Comparison of ENCODE assay signal across 17 cellular contexts in genomic region chr9:97855899-97856298, GRCh38. TPM values are rescaled to one million over a fixed set of nuclear protein-coding genes. Genes with fewer than 3 reads are reported as not detected.
A peak's percentile ranks its signal among the peaks of the same experiment; 100 is the strongest.
DNase-seq lines count a peak whose midpoint lies in the region; ATAC-seq, FAIRE-seq and TF ChIP-seq lines count a peak whose summit lies in the region.
"Had no signal": no experiment of that assay in that cellular context is flagged by ENCODE, and none has a peak within 500 bp of the region (broad histone marks: within the 10 kb centered on the region; RNA-seq: fewer than 3 reads in every experiment).

No MANE protein-coding gene starts in this region.

- no peak for DNase-seq in Calu3
- no peak for DNase-seq in kidney epithelial cell (ENCODE audit: low read depth)
- no peak for DNase-seq in stimulated activated naive B cell treated with anti-CD40 and anti-IgM and Interleukin-4, amounts not matched to agents 10 μg/mL and 1 μg/mL and 100 μg/mL, for 72 hours
- DNase-seq in H54 (ENCODE audit: insufficient read length, low spot score), result no peak
- no peak for DNase-seq in NCI-H2196 (lab: John Stamatoyannopoulos, UW; ENCODE audit: unreplicated experiment)
- DNase-seq in activated gamma-delta T cell treated with Interleukin-2 at 50 U/mL for 16 hours, result no peak
- DNase-seq: Caco-2; CD8-positive, alpha-beta memory T cell; DMS53; GF-D8; GM23248; HCEC 1CT; KBM-7 had no signal

- intact Hi-C loops in Calu3 (cut with micrococcal nuclease; ENCODE audit: unreplicated experiment), result no loop called here

- H3K27me3 ChIP-seq in kidney epithelial cell (ENCODE audit: control insufficient read depth, insufficient read depth, low read length), result peaks cover 82% of the 10 kb centered on the region

- H3K27ac Mint-ChIP-seq in Calu3 (ENCODE audit: unreplicated experiment) (no peak overlapping the region), IgD-negative memory B cell (peak overlapping the region in 2 of 3 donors; percentile 76 to 80)
- H3K27ac Mint-ChIP-seq in stimulated activated naive B cell treated with anti-CD40 and anti-IgM and Interleukin-4, amounts not matched to agents 10 μg/mL and 1 μg/mL and 100 μg/mL, for 72 hours, result peak overlapping the region; percentile 20
- H3K27ac Mint-ChIP-seq: CD14-positive monocyte had no signal

- H3K4me3 ChIP-seq in kidney epithelial cell (ENCODE audit: low read depth, low read length), result peak overlapping the region; percentile 42
- H3K4me3 ChIP-seq: GM23248 had no signal

- H3K36me3 Mint-ChIP-seq in Calu3 (ENCODE audit: insufficient read depth, unreplicated experiment) (peaks cover 25% of the 10 kb centered on the region), IgD-negative memory B cell (no peaks in the 10 kb centered on the region)
- peaks cover 3 to 5% of the 10 kb centered on the region in 2 donors for H3K36me3 Mint-ChIP-seq in stimulated activated naive B cell treated with anti-CD40 and anti-IgM and Interleukin-4, amounts not matched to agents 10 μg/mL and 1 μg/mL and 100 μg/mL, for 72 hours

- CTCF ChIA-PET in Calu3 (lab: Charles Lee), result no interaction called here

- ATAC-seq in stimulated activated naive B cell treated with anti-CD40 and anti-IgM and Interleukin-4, amounts not matched to agents 10 μg/mL and 1 μg/mL and 100 μg/mL, for 72 hours (replicated peaks), result no peak
- ATAC-seq in GM18517 (IDR thresholded peaks at IDR 0.05; ENCODE audit: unreplicated experiment), result no peak

- H3K36me3 ChIP-seq in kidney epithelial cell (ENCODE audit: control insufficient read depth, insufficient read depth, low read length), result no peaks in the 10 kb centered on the region

- H3K9me3 Mint-ChIP-seq in Calu3 (ENCODE audit: low read depth, unreplicated experiment), result no peaks in the 10 kb centered on the region
- H3K9me3 Mint-ChIP-seq in IgD-negative memory B cell, result peaks cover 0 to 2% (median 0%) of the 10 kb centered on the region in 3 donors
- no peaks in the 10 kb centered on the region for H3K9me3 Mint-ChIP-seq in stimulated activated naive B cell treated with anti-CD40 and anti-IgM and Interleukin-4, amounts not matched to agents 10 μg/mL and 1 μg/mL and 100 μg/mL, for 72 hours

- no peak for TF ChIP-seq CTCF in Calu3 (IDR thresholded peaks at IDR 0.05; ENCODE audit: unreplicated experiment)
- no peak for TF ChIP-seq CTCF in kidney epithelial cell (IDR thresholded peaks at IDR 0.05; ENCODE audit: insufficient read depth, low read length, poor library complexity, severe bottlenecking)

- H3K4me3 Mint-ChIP-seq in Calu3 (ENCODE audit: low read depth, unreplicated experiment) (no peak overlapping the region), IgD-negative memory B cell (peak overlapping the region in 2 of 4 donors; percentile 58 to 63)
- no peak overlapping the region for H3K4me3 Mint-ChIP-seq in stimulated activated naive B cell treated with anti-CD40 and anti-IgM and Interleukin-4, amounts not matched to agents 10 μg/mL and 1 μg/mL and 100 μg/mL, for 72 hours

- H3K4me1 Mint-ChIP-seq in Calu3 (ENCODE audit: low read depth, unreplicated experiment) (no peaks in the 10 kb centered on the region), IgD-negative memory B cell (peaks cover 4 to 11% (median 4%) of the 10 kb centered on the region in 3 donors)
- peaks cover 10 to 35% of the 10 kb centered on the region in 2 donors for H3K4me1 Mint-ChIP-seq in stimulated activated naive B cell treated with anti-CD40 and anti-IgM and Interleukin-4, amounts not matched to agents 10 μg/mL and 1 μg/mL and 100 μg/mL, for 72 hours

- FAIRE-seq in H54 (lab: Jason Lieb, UNC), result no peak

- TSS peak; percentile 34 for BruUV-seq in Calu3 (replicated peaks; lab: Mats Ljungman, UMichigan)

- H3K27me3 Mint-ChIP-seq in Calu3 (ENCODE audit: unreplicated experiment) (peaks cover 4% of the 10 kb centered on the region), IgD-negative memory B cell (peaks cover 70% of the 10 kb centered on the region)
- H3K27me3 Mint-ChIP-seq in stimulated activated naive B cell treated with anti-CD40 and anti-IgM and Interleukin-4, amounts not matched to agents 10 μg/mL and 1 μg/mL and 100 μg/mL, for 72 hours, result peaks cover 71 to 81% of the 10 kb centered on the region in 2 donors

- TF ChIP-seq POLR2A in H54 (IDR thresholded peaks at IDR 0.05; ENCODE audit: low read depth, low read length), result no peak

RNA-seq across cellular contexts. Expression of gene FOXE1, which starts 2.9 kb away (rescaled TPM):
- 9.1 and 12.0 TPM in 2 replicates for total RNA-seq in Calu3 (2022)
- polyA plus RNA-seq in IgD-negative memory B cell, result not detected
- 0.04 and 0.14 TPM in 2 replicates for total RNA-seq in kidney epithelial cell
- total RNA-seq: A673, Caco-2, GM23248 had no signal
- polyA plus RNA-seq: CD14-positive monocyte; CD8-positive, alpha-beta memory T cell; GM23248 had no signal
